9 cellular contexts compared by ENCODE assay signal in the genomic region with DNA sequence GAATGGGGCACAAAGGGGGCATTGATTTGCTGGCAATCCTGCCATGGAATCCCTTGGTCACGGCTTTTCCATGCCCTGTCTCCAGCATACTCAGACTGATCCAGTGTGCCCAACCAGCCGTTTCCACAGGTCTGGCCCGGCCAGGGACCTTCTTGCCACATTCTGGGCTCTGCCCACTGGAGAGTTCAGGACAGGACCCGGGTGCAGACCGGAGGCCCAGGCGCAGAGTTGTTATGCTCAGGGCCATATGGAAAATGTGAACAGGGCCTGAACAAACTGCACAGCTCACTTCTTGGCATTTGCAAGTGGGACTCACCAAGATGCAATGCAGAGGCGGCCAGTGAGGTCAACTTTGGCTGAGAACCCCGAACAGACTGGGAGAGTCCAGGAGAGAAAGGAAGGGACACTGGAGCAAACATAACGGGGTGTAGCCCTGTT. TPM values are rescaled to one million over a fixed set of nuclear protein-coding genes. Genes with fewer than 3 reads are reported as not detected.
DNase-seq lines count a peak whose midpoint lies in the region; ATAC-seq and TF ChIP-seq lines count a peak whose summit lies in the region.
"Had no signal": no experiment of that assay in that cellular context is flagged by ENCODE, and none has a peak within 500 bp of the region (broad histone marks: within the 10 kb centered on the region; RNA-seq: fewer than 3 reads in every experiment).

No MANE protein-coding gene starts in this region.

- DNase-seq in NCI-H146 (lab: John Stamatoyannopoulos, UW) (peak; percentile 16), NCI-H146 treated with DMSO at 0.1 percent for 48 hours (lab: John Stamatoyannopoulos, UW; ENCODE audit: unreplicated experiment) (no peak), dorsolateral prefrontal cortex (peak; percentile 12 to 74 (median 51)), medulla oblongata (ENCODE audit: extremely low spot score) (peak; percentile 70), upper lobe of left lung (peak in 1 of 2 donors; percentile 53), NCI-H524 treated with DMSO at 0.1 percent for 48 hours (lab: John Stamatoyannopoulos, UW) (no peak), GM19240 (ENCODE audit: insufficient read length, low spot score) (no peak)

- TF ChIP-seq CTCF in dorsolateral prefrontal cortex (IDR thresholded peaks at IDR 0.05 in 54 of 56, conservative IDR thresholded peaks at IDR 0.05 in 2 of 56; ENCODE audit: low read depth in 1 of 56, partially characterized antibody in 56 of 56): peak in 1 of 56 donors; percentile 21
- TF ChIP-seq CTCF in upper lobe of left lung (IDR thresholded peaks at IDR 0.05): no peak

- H3K27me3 ChIP-seq in dorsolateral prefrontal cortex: no peaks in the 10 kb centered on the region
- no peaks in the 10 kb centered on the region for H3K27me3 ChIP-seq in upper lobe of left lung

- no peak for TF ChIP-seq EP300 in upper lobe of left lung (IDR thresholded peaks at IDR 0.05)

- WGBS in upper lobe of left lung, 2 donors: 38 to 53% methylated on average over 6 to 9 of the region's 9 CpGs

- H3K4me3 ChIP-seq in dorsolateral prefrontal cortex: peak overlapping the region in 1 of 59 donors; percentile 28
- H3K4me3 ChIP-seq in upper lobe of left lung: no peak overlapping the region

- peak; percentile 88 for ATAC-seq in upper lobe of left lung (ENCODE audit: low FRiP score in 2 of 2)
- ATAC-seq in GM18907 (IDR thresholded peaks at IDR 0.05; ENCODE audit: unreplicated experiment): no peak

- H3K27ac ChIP-seq in dorsolateral prefrontal cortex (peak overlapping the region in 49 of 59 donors; percentile 2 to 77 (median 58)), upper lobe of left lung (peak overlapping the region; percentile 54 to 64 (median 62))
- H3K27ac ChIP-seq: C4-2B had no signal

- intact Hi-C loops in dorsolateral prefrontal cortex (cut with DNase I): no loop called here

- no peak for TF ChIP-seq POLR2A in upper lobe of left lung (IDR thresholded peaks at IDR 0.05)

- no peaks in the 10 kb centered on the region for H3K9me3 ChIP-seq in upper lobe of left lung

- H3K4me1 ChIP-seq in upper lobe of left lung: peaks cover 8 to 18% (median 14%) of the 10 kb centered on the region in 4 donors

- H3K36me3 ChIP-seq in upper lobe of left lung: no peaks in the 10 kb centered on the region

RNA-seq across cellular contexts. Expression of gene ASAP2, which starts 15.5 kb away (rescaled TPM):
- total RNA-seq in dorsolateral prefrontal cortex: 10 to 100 TPM; 30.8 to 63.8 (median 48.4) TPM
- 10 to 100 TPM; 20.4 to 26.0 (median 23.4) TPM for total RNA-seq in upper lobe of left lung

Comparison
In these comparisons a context has a peak if more than half of its experiments do, and no peak if none do; other contexts are left out.
1. DNase-seq: peak in NCI-H146 (single experiment), dorsolateral prefrontal cortex (10 of 10) and medulla oblongata (single experiment); none in NCI-H146 treated with DMSO at 0.1 percent for 48 hours (single experiment), NCI-H524 treated with DMSO at 0.1 percent for 48 hours (single experiment) and GM19240 (single experiment).